1 cellular context compared by ENCODE assay signal in the genomic region with DNA sequence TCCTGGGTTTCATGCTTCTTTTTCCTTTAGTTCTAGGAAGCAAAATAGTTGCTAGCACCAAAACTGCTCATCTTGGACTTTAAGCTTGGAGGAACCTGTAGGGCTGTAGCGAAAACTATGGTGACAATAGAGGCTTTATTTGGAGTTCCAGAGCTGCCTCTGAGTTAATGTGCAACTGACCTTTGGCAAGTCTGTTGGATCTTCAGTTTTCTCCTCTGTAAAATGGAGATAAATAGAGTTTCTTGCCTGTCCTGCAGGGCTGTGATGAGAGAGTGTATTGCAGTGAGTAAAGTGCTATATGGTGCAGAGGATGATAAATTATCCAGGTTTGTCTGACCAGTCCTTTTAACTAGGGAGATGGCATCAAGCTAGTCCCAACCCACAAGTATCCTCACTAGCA.
TF ChIP-seq lines count a peak whose summit lies in the region.

No MANE protein-coding gene starts in this region.

TF ChIP-seq in HepG2, 621 proteins besides CTCF, POLR2A, EP300 and RAD21 (continued from another document and continues in another):
- TF ChIP-seq, protein P1, sequence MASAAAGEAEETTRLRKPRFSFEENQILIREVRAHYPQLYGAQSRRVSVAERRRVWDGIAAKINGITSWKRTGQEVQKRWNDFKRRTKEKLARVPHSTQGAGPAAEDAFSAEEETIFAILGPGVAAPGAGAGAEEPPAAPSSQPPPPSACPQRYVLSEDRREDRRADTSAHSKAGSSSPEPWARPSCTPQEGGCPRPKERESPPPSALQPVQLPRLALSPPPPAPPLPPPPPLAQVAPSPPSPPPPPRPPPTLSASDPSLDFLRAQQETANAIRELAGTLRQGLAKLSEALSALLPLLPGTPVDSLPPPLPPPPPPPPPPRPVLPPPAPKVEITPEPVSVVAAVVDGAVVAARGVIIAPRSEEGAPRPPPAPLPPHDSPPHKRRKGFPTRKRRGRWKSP (CRISPR knock-in tag; IDR thresholded peaks at IDR 0.05): no peak
- TF ChIP-seq HDAC2 (CRISPR knock-in tag; IDR thresholded peaks at IDR 0.05) (no peak; the same call in 1 of the 2 replicates), ZNF512B (CRISPR knock-in tag; IDR thresholded peaks at IDR 0.05; ENCODE audit: borderline replicate concordance) (no peak), ZNF629 (CRISPR knock-in tag; conservative IDR thresholded peaks at IDR 0.05) (peak; percentile 97), ZNF605 (CRISPR knock-in tag; IDR thresholded peaks at IDR 0.05) (no peak), TAF1 (CRISPR knock-in tag; IDR thresholded peaks at IDR 0.05) (no peak), ZNF691 (CRISPR knock-in tag; IDR thresholded peaks at IDR 0.05; ENCODE audit: borderline replicate concordance, low read depth) (no peak), LRRFIP1 (CRISPR knock-in tag; conservative IDR thresholded peaks at IDR 0.05) (no peak), BCLAF1 (IDR thresholded peaks at IDR 0.05) (no peak), ZFP82 (CRISPR knock-in tag; IDR thresholded peaks at IDR 0.05; ENCODE audit: borderline replicate concordance) (no peak), ARHGAP35 (CRISPR knock-in tag; IDR thresholded peaks at IDR 0.05; ENCODE audit: borderline replicate concordance) (no peak), TAF15 (IDR thresholded peaks at IDR 0.05; ENCODE audit: low read depth, low read length, poor library complexity, severe bottlenecking) (no peak), ARNTL (CRISPR knock-in tag; IDR thresholded peaks at IDR 0.05) (no peak), MLLT10 (CRISPR knock-in tag; IDR thresholded peaks at IDR 0.05) (no peak), ZNF724P (CRISPR knock-in tag; IDR thresholded peaks at IDR 0.05; ENCODE audit: borderline replicate concordance) (no peak), ZNF205 (CRISPR knock-in tag; IDR thresholded peaks at IDR 0.05) (no peak), CHD2 (IDR thresholded peaks at IDR 0.05; ENCODE audit: low read depth, low read length) (no peak), PBX3 (CRISPR knock-in tag; IDR thresholded peaks at IDR 0.05; ENCODE audit: borderline replicate concordance) (no peak), ZBTB20 (CRISPR knock-in tag; IDR thresholded peaks at IDR 0.05; ENCODE audit: borderline replicate concordance, low read depth) (no peak), NR0B2 (CRISPR knock-in tag; IDR thresholded peaks at IDR 0.05) (no peak), GABPB1 (CRISPR knock-in tag; IDR thresholded peaks at IDR 0.05) (no peak)
- TF ChIP-seq, protein P2, sequence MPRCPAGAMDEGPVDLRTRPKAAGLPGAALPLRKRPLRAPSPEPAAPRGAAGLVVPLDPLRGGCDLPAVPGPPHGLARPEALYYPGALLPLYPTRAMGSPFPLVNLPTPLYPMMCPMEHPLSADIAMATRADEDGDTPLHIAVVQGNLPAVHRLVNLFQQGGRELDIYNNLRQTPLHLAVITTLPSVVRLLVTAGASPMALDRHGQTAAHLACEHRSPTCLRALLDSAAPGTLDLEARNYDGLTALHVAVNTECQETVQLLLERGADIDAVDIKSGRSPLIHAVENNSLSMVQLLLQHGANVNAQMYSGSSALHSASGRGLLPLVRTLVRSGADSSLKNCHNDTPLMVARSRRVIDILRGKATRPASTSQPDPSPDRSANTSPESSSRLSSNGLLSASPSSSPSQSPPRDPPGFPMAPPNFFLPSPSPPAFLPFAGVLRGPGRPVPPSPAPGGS (CRISPR knock-in tag; IDR thresholded peaks at IDR 0.05): no peak
- TF ChIP-seq, protein P3, sequence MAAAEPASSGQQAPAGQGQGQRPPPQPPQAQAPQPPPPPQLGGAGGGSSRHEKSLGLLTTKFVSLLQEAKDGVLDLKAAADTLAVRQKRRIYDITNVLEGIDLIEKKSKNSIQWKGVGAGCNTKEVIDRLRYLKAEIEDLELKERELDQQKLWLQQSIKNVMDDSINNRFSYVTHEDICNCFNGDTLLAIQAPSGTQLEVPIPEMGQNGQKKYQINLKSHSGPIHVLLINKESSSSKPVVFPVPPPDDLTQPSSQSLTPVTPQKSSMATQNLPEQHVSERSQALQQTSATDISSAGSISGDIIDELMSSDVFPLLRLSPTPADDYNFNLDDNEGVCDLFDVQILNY (CRISPR knock-in tag; conservative IDR thresholded peaks at IDR 0.05): no peak
- TF ChIP-seq, protein P4, sequence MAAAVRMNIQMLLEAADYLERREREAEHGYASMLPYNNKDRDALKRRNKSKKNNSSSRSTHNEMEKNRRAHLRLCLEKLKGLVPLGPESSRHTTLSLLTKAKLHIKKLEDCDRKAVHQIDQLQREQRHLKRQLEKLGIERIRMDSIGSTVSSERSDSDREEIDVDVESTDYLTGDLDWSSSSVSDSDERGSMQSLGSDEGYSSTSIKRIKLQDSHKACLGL (CRISPR knock-in tag; IDR thresholded peaks at IDR 0.05): no peak
- TF ChIP-seq, protein P5, sequence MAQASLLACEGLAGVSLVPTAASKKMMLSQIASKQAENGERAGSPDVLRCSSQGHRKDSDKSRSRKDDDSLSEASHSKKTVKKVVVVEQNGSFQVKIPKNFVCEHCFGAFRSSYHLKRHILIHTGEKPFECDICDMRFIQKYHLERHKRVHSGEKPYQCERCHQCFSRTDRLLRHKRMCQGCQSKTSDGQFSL (CRISPR knock-in tag; IDR thresholded peaks at IDR 0.05): no peak
- TF ChIP-seq, protein P6, sequence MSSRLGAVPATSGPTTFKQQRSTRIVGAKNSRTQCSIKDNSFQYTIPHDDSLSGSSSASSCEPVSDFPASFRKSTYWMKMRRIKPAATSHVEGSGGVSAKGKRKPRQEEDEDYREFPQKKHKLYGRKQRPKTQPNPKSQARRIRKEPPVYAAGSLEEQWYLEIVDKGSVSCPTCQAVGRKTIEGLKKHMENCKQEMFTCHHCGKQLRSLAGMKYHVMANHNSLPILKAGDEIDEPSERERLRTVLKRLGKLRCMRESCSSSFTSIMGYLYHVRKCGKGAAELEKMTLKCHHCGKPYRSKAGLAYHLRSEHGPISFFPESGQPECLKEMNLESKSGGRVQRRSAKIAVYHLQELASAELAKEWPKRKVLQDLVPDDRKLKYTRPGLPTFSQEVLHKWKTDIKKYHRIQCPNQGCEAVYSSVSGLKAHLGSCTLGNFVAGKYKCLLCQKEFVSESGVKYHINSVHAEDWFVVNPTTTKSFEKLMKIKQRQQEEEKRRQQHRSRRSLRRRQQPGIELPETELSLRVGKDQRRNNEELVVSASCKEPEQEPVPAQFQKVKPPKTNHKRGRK (CRISPR knock-in tag; IDR thresholded peaks at IDR 0.05): no peak
- TF ChIP-seq, protein P7, sequence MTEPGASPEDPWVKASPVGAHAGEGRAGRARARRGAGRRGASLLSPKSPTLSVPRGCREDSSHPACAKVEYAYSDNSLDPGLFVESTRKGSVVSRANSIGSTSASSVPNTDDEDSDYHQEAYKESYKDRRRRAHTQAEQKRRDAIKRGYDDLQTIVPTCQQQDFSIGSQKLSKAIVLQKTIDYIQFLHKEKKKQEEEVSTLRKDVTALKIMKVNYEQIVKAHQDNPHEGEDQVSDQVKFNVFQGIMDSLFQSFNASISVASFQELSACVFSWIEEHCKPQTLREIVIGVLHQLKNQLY (CRISPR knock-in tag; IDR thresholded peaks at IDR 0.05): no peak
- TF ChIP-seq, protein P8, sequence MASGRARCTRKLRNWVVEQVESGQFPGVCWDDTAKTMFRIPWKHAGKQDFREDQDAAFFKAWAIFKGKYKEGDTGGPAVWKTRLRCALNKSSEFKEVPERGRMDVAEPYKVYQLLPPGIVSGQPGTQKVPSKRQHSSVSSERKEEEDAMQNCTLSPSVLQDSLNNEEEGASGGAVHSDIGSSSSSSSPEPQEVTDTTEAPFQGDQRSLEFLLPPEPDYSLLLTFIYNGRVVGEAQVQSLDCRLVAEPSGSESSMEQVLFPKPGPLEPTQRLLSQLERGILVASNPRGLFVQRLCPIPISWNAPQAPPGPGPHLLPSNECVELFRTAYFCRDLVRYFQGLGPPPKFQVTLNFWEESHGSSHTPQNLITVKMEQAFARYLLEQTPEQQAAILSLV (CRISPR knock-in tag; IDR thresholded peaks at IDR 0.05; ENCODE audit: borderline replicate concordance): no peak
